In genomic region chr9:93953492-93954435, GRCh38 we compare ENCODE assay signal across 1 cellular context.
A peak's percentile ranks its signal among the peaks of the same experiment; 100 is the strongest.
TF ChIP-seq lines count a peak whose summit lies in the region.

No MANE protein-coding gene starts in this region.

TF ChIP-seq in GM23338, 12 proteins besides CTCF, POLR2A, EP300 and RAD21 (continued from another document):
- TF ChIP-seq ZNF462 (CRISPR knock-in tag; IDR thresholded peaks at IDR 0.05) = no peak
- no peak for TF ChIP-seq CREB1 (CRISPR knock-in tag; IDR thresholded peaks at IDR 0.05; ENCODE audit: low read depth)
- peak; percentile 83 for TF ChIP-seq EZH2phosphoT487 (IDR thresholded peaks at IDR 0.05; ENCODE audit: unreplicated experiment)
- no peak for TF ChIP-seq ZNF331 (CRISPR knock-in tag; IDR thresholded peaks at IDR 0.05; ENCODE audit: low read depth)
